7 cellular contexts compared by ENCODE assay signal in the genomic region with DNA sequence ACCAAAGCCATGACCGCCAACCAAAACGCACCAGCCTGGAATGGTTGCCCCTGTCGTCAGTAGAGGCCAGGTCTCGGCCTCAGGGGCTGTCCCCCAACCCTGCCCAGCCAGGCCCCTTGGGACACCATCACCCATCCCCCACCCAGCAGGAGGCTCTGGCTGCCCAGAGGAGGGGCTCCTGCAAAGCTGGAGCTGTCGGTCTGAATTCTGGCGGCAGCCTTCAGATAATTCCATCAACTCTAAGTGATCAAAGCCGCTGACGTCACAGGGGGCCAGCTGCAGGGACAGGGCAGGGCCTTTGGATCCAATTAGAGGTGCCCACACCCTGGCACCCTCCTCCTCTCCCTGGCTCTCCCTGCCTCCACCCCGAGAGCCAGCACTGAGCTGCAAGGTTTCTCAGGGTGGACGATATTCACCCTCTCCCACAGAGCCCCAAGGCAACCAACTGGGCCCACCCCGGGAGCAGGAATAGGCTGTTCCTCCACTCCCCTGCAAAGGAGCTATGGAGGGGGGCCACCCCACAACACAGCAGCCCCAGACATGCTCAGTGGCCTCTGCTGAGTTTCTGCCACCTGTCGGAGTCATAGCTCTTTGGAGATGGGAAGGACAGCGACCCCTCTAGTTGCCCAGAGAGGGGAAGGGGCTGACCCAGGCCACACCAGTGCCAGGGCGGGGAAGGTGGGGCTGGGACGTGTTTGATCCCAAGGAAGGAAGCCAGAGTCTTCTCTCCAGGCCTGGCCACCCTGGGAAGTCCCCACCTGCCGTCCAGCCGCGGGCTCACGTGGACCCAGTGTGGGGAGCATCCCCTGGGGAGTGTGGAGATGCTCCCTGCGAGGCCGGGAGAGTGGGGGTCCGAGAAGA.
DNase-seq lines count a peak whose midpoint lies in the region; ATAC-seq and TF ChIP-seq lines count a peak whose summit lies in the region.

No MANE protein-coding gene starts in this region.

- H4K20me1 ChIP-seq in GM23248 (ENCODE audit: insufficient read depth) (no peaks in the 10 kb centered on the region), OCI-LY1 (ENCODE audit: insufficient read depth, low read length) (no peaks in the 10 kb centered on the region)

- H2AFZ ChIP-seq in GM23248 (0 out of 2 replicates have a peak overlapping the region, but pooled peaks have one; percentile 37), OCI-LY1 (ENCODE audit: low read length) (no peak overlapping the region)

- in situ Hi-C loops in GM23248 (cut with MboI) = loop anchor here (25.0 kb wide), 1 partner anchor 97 kb away; no protein-coding TSS in a partner anchor

- ATAC-seq in HG02759 (IDR thresholded peaks at IDR 0.05; ENCODE audit: unreplicated experiment) = no peak

- no peaks in the 10 kb centered on the region for H3K79me2 ChIP-seq in GM23248 (ENCODE audit: insufficient read depth)
- H3K79me2 ChIP-seq in OCI-LY1 (ENCODE audit: insufficient read depth, low read length) = no peaks in the 10 kb centered on the region

- H3K9me3 ChIP-seq in GM23248 (ENCODE audit: low read depth) (no peaks in the 10 kb centered on the region), OCI-LY1 (ENCODE audit: low read length) (no peaks in the 10 kb centered on the region), skeletal muscle tissue (ENCODE audit: control insufficient read depth in 3 of 3, low read length in 3 of 3) (no peaks in the 10 kb centered on the region)

- H3K4me1 ChIP-seq in GM23248 (ENCODE audit: insufficient read depth) = no peaks in the 10 kb centered on the region
- H3K4me1 ChIP-seq in OCI-LY1 (ENCODE audit: insufficient read depth, low read length, severe bottlenecking) = peaks cover 22% of the 10 kb centered on the region
- H3K4me1 ChIP-seq in skeletal muscle tissue (ENCODE audit: control insufficient read depth in 3 of 3, insufficient read depth in 3 of 3, low read length in 3 of 3) = peaks cover 0 to 25% (median 19%) of the 10 kb centered on the region in 3 donors

- DNase-seq in GM23248 (no peak), fibroblast of pulmonary artery (ENCODE audit: low read depth) (no peak), NCI-H1694 treated with DMSO at 0.1 percent for 48 hours (lab: John Stamatoyannopoulos, UW) (no peak)
- DNase-seq in effector CD8-positive, alpha-beta T cell (lab: John Stamatoyannopoulos, UW) = no peak

- H3K4me2 ChIP-seq in GM23248 (ENCODE audit: unreplicated experiment) (no peak overlapping the region), OCI-LY1 (ENCODE audit: low read length) (peak overlapping the region; percentile 62)

- H3K27ac ChIP-seq in GM23248 (no peak overlapping the region), OCI-LY1 (ENCODE audit: low read depth, low read length, poor library complexity, severe bottlenecking) (no peak overlapping the region), skeletal muscle tissue (ENCODE audit: low read depth, low read length) (no peak overlapping the region)

- no peaks in the 10 kb centered on the region for H3K36me3 ChIP-seq in GM23248 (ENCODE audit: low read depth)
- no peaks in the 10 kb centered on the region for H3K36me3 ChIP-seq in OCI-LY1 (ENCODE audit: insufficient read depth, low read length)
- no peaks in the 10 kb centered on the region for H3K36me3 ChIP-seq in skeletal muscle tissue (ENCODE audit: control insufficient read depth in 3 of 3, insufficient read depth in 3 of 3, low read length in 3 of 3)

- 29 to 32% methylated on average over 18 to 22 of the region's 22 CpGs for WGBS in GM23248 (ENCODE audit: low coverage in 1 of 2, low lambda C conversion rate in 2 of 2, missing lambda C conversion rate in 2 of 2), 2 experiments

- H3K9me2 ChIP-seq in GM23248 (ENCODE audit: insufficient read depth) (no peaks in the 10 kb centered on the region), OCI-LY1 (ENCODE audit: low read depth, low read length) (no peaks in the 10 kb centered on the region)

- no peaks in the 10 kb centered on the region for H3F3A ChIP-seq in GM23248 (ENCODE audit: insufficient read depth)
- no peaks in the 10 kb centered on the region for H3F3A ChIP-seq in OCI-LY1 (ENCODE audit: insufficient read depth, low read length)

- no peak for TF ChIP-seq CTCF in OCI-LY1 (IDR thresholded peaks at IDR 0.05; ENCODE audit: low read length)
- no peak for TF ChIP-seq CTCF in fibroblast of pulmonary artery (IDR thresholded peaks at IDR 0.05; ENCODE audit: low read length, missing control alignments)

- H3K27me3 ChIP-seq in GM23248 (replicated peaks; ENCODE audit: insufficient read depth) (peaks cover 27% of the 10 kb centered on the region), OCI-LY1 (ENCODE audit: insufficient read depth, low read length) (no peaks in the 10 kb centered on the region), skeletal muscle tissue (ENCODE audit: control insufficient read depth in 3 of 3, insufficient read depth in 3 of 3, low read length in 3 of 3) (peaks cover 16 to 56% (median 16%) of the 10 kb centered on the region in 3 donors)

- no peak overlapping the region; the same call in 1 of the 2 replicates for H3K4me3 ChIP-seq in GM23248
- peak overlapping the region; percentile 56 for H3K4me3 ChIP-seq in OCI-LY1 (ENCODE audit: low read depth, low read length, poor library complexity, severe bottlenecking)
- peak overlapping the region; percentile 31 for H3K4me3 ChIP-seq in fibroblast of pulmonary artery (replicated peaks; ENCODE audit: low read depth, low read length)
- H3K4me3 ChIP-seq in skeletal muscle tissue (ENCODE audit: low read length in 3 of 3) = peak overlapping the region in 2 of 3 donors; percentile 22 to 46

- no peak overlapping the region for H3K9ac ChIP-seq in GM23248
- no peak overlapping the region for H3K9ac ChIP-seq in OCI-LY1 (ENCODE audit: low read length)
- peak overlapping the region in 1 of 3 donors; percentile 8 for H3K9ac ChIP-seq in skeletal muscle tissue (ENCODE audit: low read depth in 1 of 3, low read length in 3 of 3)
